ENCODE assay signal across 10 cellular contexts in genomic region chr10:35642793-35643114, GRCh38. TPM values are rescaled to one million over a fixed set of nuclear protein-coding genes. Genes with fewer than 3 reads are reported as not detected.
DNase-seq lines count a peak whose midpoint lies in the region; ATAC-seq, FAIRE-seq and TF ChIP-seq lines count a peak whose summit lies in the region.
"Had no signal": no experiment of that assay in that cellular context is flagged by ENCODE, and none has a peak within 500 bp of the region (broad histone marks: within the 10 kb centered on the region; RNA-seq: fewer than 3 reads in every experiment).

No MANE protein-coding gene starts in this region.

- H4K20me1 ChIP-seq in GM12878 (ENCODE audit: control insufficient read depth, insufficient read depth) (no peaks in the 10 kb centered on the region), HepG2 (ENCODE audit: insufficient read depth, low read length) (no peaks in the 10 kb centered on the region)

- SMC1A ChIA-PET in GM12878 (lab: Charles Lee; ENCODE audit: uncharacterized antibody, unreplicated experiment), result no interaction called here

- H3K9me3 ChIP-seq in GM12878 (replicated peaks; ENCODE audit: control insufficient read depth, insufficient read depth, low read length) (no peaks in the 10 kb centered on the region; the same call in 2 of the 3 replicates), HepG2 (ENCODE audit: low read length) (no peaks in the 10 kb centered on the region), subcutaneous abdominal adipose tissue (ENCODE audit: control insufficient read depth in 5 of 5, low read length in 5 of 5) (peaks cover 0 to 4% (median 0%) of the 10 kb centered on the region in 5 donors)

- in situ Hi-C loops in GM12878 (cut with MboI), result no loop called here
- in situ Hi-C loops in HepG2 (cut with HindIII; ENCODE audit: extremely low pct_ligation_motif_present, low pct_unique_long_range_greater_than_20kb), result loop anchor here (10.0 kb wide), 1 partner anchor 142 kb away; no protein-coding TSS in a partner anchor

- RAD21 ChIA-PET in GM12878 (lab: Charles Lee; ENCODE audit: unreplicated experiment), result no interaction called here

- H3K36me3 ChIP-seq in GM12878 (ENCODE audit: control insufficient read depth in 2 of 2, insufficient read depth in 2 of 2, low read length in 1 of 2) (no peaks in the 10 kb centered on the region), HepG2 (replicated peaks in 1 of 2; ENCODE audit: control insufficient read depth in 1 of 2, insufficient read depth in 2 of 2, low read length in 2 of 2) (no peaks in the 10 kb centered on the region), subcutaneous abdominal adipose tissue (ENCODE audit: control insufficient read depth in 5 of 5, insufficient read depth in 5 of 5, low read length in 5 of 5) (peaks cover 0 to 5% (median 0%) of the 10 kb centered on the region in 5 donors)

- H3K79me2 ChIP-seq in GM12878 (ENCODE audit: control insufficient read depth, insufficient read depth, low read length) (no peaks in the 10 kb centered on the region), HepG2 (ENCODE audit: insufficient read depth, low read length) (no peaks in the 10 kb centered on the region)

- no peak for TF ChIP-seq CTCF in GM12878 (IDR thresholded peaks at IDR 0.05 in 2 of 3, conservative IDR thresholded peaks at IDR 0.05 in 1 of 3; ENCODE audit: control insufficient read depth in 2 of 3, extremely low read depth in 1 of 3, insufficient read depth in 1 of 3, low read depth in 3 of 3, low read length in 3 of 3)
- TF ChIP-seq CTCF in HepG2 (CRISPR knock-in tag; IDR thresholded peaks at IDR 0.05), result no peak

- FAIRE-seq in GM12878 (lab: Jason Lieb, UNC) (no peak), HepG2 (lab: Jason Lieb, UNC) (no peak)

- H2AFZ ChIP-seq in GM12878 (ENCODE audit: control insufficient read depth, low read depth, low read length), result peak overlapping the region; percentile 15; the same call in 1 of the 2 replicates
- H2AFZ ChIP-seq in HepG2 (ENCODE audit: low read length), result no peak overlapping the region

- intact Hi-C loops in GM12878 (cut with micrococcal nuclease; ENCODE audit: unreplicated experiment) (no loop called here), HepG2 (cut with micrococcal nuclease; ENCODE audit: unreplicated experiment) (loop anchor here (2.0 to 5.0 kb wide), 2 partner anchors 45 to 138 kb away; no protein-coding TSS in a partner anchor)

- H3K27me3 ChIP-seq in GM12878 (replicated peaks in 1 of 2; ENCODE audit: control insufficient read depth in 2 of 2, insufficient read depth in 2 of 2, low read length in 1 of 2), result peaks cover 0 to 8% of the 10 kb centered on the region in 2 experiments
- H3K27me3 ChIP-seq in HepG2 (ENCODE audit: control insufficient read depth in 1 of 2, insufficient read depth in 2 of 2, low read length in 2 of 2), result peaks cover 6 to 30% of the 10 kb centered on the region in 2 experiments
- peaks cover 0 to 2% (median 0%) of the 10 kb centered on the region in 5 donors for H3K27me3 ChIP-seq in subcutaneous abdominal adipose tissue (ENCODE audit: control insufficient read depth in 5 of 5, insufficient read depth in 4 of 5, low read length in 5 of 5)

- ATAC-seq in GM12878, result no peak
- ATAC-seq in HepG2, result no peak
- no peak for ATAC-seq in GM21360 (IDR thresholded peaks at IDR 0.05; ENCODE audit: unreplicated experiment)
- no peak for ATAC-seq in GM18517 (IDR thresholded peaks at IDR 0.05; ENCODE audit: unreplicated experiment)
- no peak for ATAC-seq in HG02588 (IDR thresholded peaks at IDR 0.05; ENCODE audit: unreplicated experiment)

- CTCF ChIA-PET in GM12878 (lab: Yijun Ruan, JAX), result no interaction called here
- CTCF ChIA-PET in HepG2 (lab: Yijun Ruan, JAX; ENCODE audit: low intra/inter-chr PET ratio, low total read pairs), result no interaction called here

- BruUV-seq in GM12878 (replicated peaks; lab: Mats Ljungman, UMichigan), result no TSS peak
- no TSS peak for BruUV-seq in HepG2 (replicated peaks; lab: Mats Ljungman, UMichigan)

- H3K9ac ChIP-seq in GM12878 (ENCODE audit: control insufficient read depth, insufficient read depth, low read length), result no peak overlapping the region
- H3K9ac ChIP-seq in HepG2 (ENCODE audit: insufficient read depth, low read depth, low read length), result no peak overlapping the region
- H3K9ac ChIP-seq in subcutaneous abdominal adipose tissue (ENCODE audit: low read length in 5 of 5), result peak overlapping the region in 2 of 5 donors; percentile 62 to 66

- H3K4me2 ChIP-seq in GM12878 (ENCODE audit: control insufficient read depth, insufficient read depth) (peak overlapping the region; percentile 77), HepG2 (ENCODE audit: low read depth, low read length) (peak overlapping the region; percentile 78)

- TF ChIP-seq RAD21 in GM12878 (IDR thresholded peaks at IDR 0.05; ENCODE audit: insufficient read depth, low read depth, low read length), result no peak
- TF ChIP-seq RAD21 in HepG2 (CRISPR knock-in tag; IDR thresholded peaks at IDR 0.05), result no peak

- peak; percentile 44 for DNase-seq in NCI-H748 (lab: John Stamatoyannopoulos, UW; ENCODE audit: unreplicated experiment)
- no peak for DNase-seq in NCI-H748 treated with DMSO at 0.1 percent for 48 hours (lab: John Stamatoyannopoulos, UW)
- DNase-seq in GM12878 (ENCODE audit: low read depth, low spot score), result no peak
- DNase-seq in HepG2 (ENCODE audit: low spot score), result no peak

- H3K4me1 ChIP-seq in GM12878 (ENCODE audit: control insufficient read depth, insufficient read depth, low read length) (0 out of 2 replicates have a peak, but pooled peaks cover 3% of the 10 kb centered on the region), HepG2 (ENCODE audit: insufficient read depth, low read length) (peaks cover 20% of the 10 kb centered on the region), subcutaneous abdominal adipose tissue (ENCODE audit: control insufficient read depth in 5 of 5, insufficient read depth in 5 of 5, low read length in 5 of 5) (peaks cover 0 to 48% (median 43%) of the 10 kb centered on the region in 5 donors)

- TF ChIP-seq POLR2A in GM12878 (IDR thresholded peaks at IDR 0.05; ENCODE audit: low read depth, low read length) (no peak), HepG2 (IDR thresholded peaks at IDR 0.05; ENCODE audit: insufficient read depth in 1 of 2, low read depth in 2 of 2, low read length in 2 of 2) (no peak)

- POLR2A ChIA-PET in GM12878 (lab: Charles Lee), result no interaction called here
- POLR2A ChIA-PET in HepG2 (lab: Yijun Ruan, JAX), result no interaction called here

- H3K27ac ChIP-seq in GM12878 (ENCODE audit: control insufficient read depth, insufficient read depth) (no peak overlapping the region), HepG2 (ENCODE audit: extremely low read length, insufficient read depth, low read length) (no peak overlapping the region), subcutaneous abdominal adipose tissue (ENCODE audit: low read depth, low read length) (no peak overlapping the region)

- H3K4me3 ChIP-seq in GM12878, result peak overlapping the region; percentile 67; the same call in 1 of the 2 replicates
- H3K4me3 ChIP-seq in HepG2 (replicated peaks in 1 of 3; ENCODE audit: insufficient read depth in 1 of 3, low read depth in 2 of 3, low read length in 3 of 3), result peak overlapping the region in 2 of 3 experiments; percentile 51 to 68; a peak in 3 of 6 replicates
- peak overlapping the region; percentile 61 to 92 (median 86) for H3K4me3 ChIP-seq in subcutaneous abdominal adipose tissue (ENCODE audit: low read depth in 1 of 5, low read length in 5 of 5)

- TF ChIP-seq EP300 in GM12878 (IDR thresholded peaks at IDR 0.05; ENCODE audit: borderline replicate concordance in 1 of 2, control insufficient read depth in 1 of 2, low read depth in 2 of 2, low read length in 2 of 2) (no peak), HepG2 (IDR thresholded peaks at IDR 0.05; ENCODE audit: low read depth in 2 of 2, low read length in 2 of 2) (no peak), HepG2 (CRISPR knock-in tag; IDR thresholded peaks at IDR 0.05; ENCODE audit: borderline replicate concordance) (no peak)

- WGBS in GM12878 (ENCODE audit: insufficient coverage, insufficient replicate concordance, low lambda C conversion rate, missing lambda C conversion rate), result 6% methylated on average over 17 of the region's 17 CpGs
- 4% methylated on average over 5 of the region's 17 CpGs for WGBS in HepG2 (ENCODE audit: low lambda C conversion rate)

RNA-seq across cellular contexts. Expression of gene FZD8, which starts 0.7 kb away (rescaled TPM):
- not detected in 2 replicates for total RNA-seq in GM12878 (2013; cell fraction: nucleolus; rRNA removed)
- 0.44 and 0.51 TPM in 2 replicates for total RNA-seq in GM12878 (2014; rRNA removed)
- 0.09 TPM in 2 replicates for total RNA-seq in GM12878 (2014; rRNA removed; fragmentation: Illumina TruSeq; extraction: Trizol)
- 0.37 and 0.72 TPM in 2 replicates for total RNA-seq in GM12878 (2021)
- not detected for polyA plus RNA-seq in GM12878 (2011; ENCODE audit: low read depth)
- polyA plus RNA-seq in GM12878 (2011; rRNA removed), result 0.43 and 0.53 TPM in 2 replicates
- 0.55 and 0.85 TPM in 2 replicates for polyA plus RNA-seq in GM12878 (2011; cell fraction: cytosol; rRNA removed)
- polyA plus RNA-seq in GM12878 (2011; cell fraction: nucleus; rRNA removed), result 2.6 and 3.1 TPM in 2 replicates
- polyA plus RNA-seq in GM12878 (2012), result 0.08 and 0.12 TPM in 2 replicates
- 0.03 TPM in 1 of 2 replicates, not detected in the other for polyA plus RNA-seq in GM12878 (2014; fragmentation: Illumina TruSeq; extraction: Trizol)
- under 1 TPM in 1 of 2 experiments, not detected in 1; 0.04 TPM for polyA plus RNA-seq in GM12878 (2014; fragmentation: Nextera tagmentation; extraction: Ambion mirVana)
- polyA plus RNA-seq in GM12878 (2014; rRNA removed), result 0.08 and 0.10 TPM in 2 replicates
- polyA plus RNA-seq in GM12878 (2016; fragmentation: Nextera tagmentation; extraction: Ambion mirVana), result not detected
- 1.1 and 2.2 TPM in 2 replicates for polyA minus RNA-seq in GM12878 (2011; rRNA and poly(A)+ RNA removed)
- polyA minus RNA-seq in GM12878 (2011; cell fraction: cytosol; rRNA and poly(A)+ RNA removed), result 0.94 and 1.5 TPM in 2 replicates
- polyA minus RNA-seq in GM12878 (2011; cell fraction: nucleus; rRNA and poly(A)+ RNA removed), result 5.0 and 8.9 TPM in 2 replicates
- 0.07 TPM in 1 of 2 replicates, not detected in the other for total RNA-seq in HepG2 (2016; rRNA removed; fragmentation: Illumina TruSeq; extraction: Trizol)
- total RNA-seq in HepG2 (2016; cell fraction: cytosol; rRNA removed; fragmentation: Illumina TruSeq; extraction: Trizol; ENCODE audit: low read depth), result not detected in 2 replicates
- 0.09 TPM in 1 of 2 replicates, not detected in the other for total RNA-seq in HepG2 (2016; cell fraction: insoluble cytoplasmic fraction; rRNA removed; fragmentation: Illumina TruSeq; extraction: Trizol)
- 0.03 TPM in 2 replicates for total RNA-seq in HepG2 (2016; cell fraction: membrane; rRNA removed; fragmentation: Illumina TruSeq; extraction: Trizol)
- 0.09 and 0.16 TPM in 2 replicates for total RNA-seq in HepG2 (2016; cell fraction: nucleus; rRNA removed; fragmentation: Illumina TruSeq; extraction: Trizol)
- polyA plus RNA-seq in HepG2 (2011; rRNA removed), result 0.03 and 0.05 TPM in 2 replicates
- polyA plus RNA-seq in HepG2 (2011; cell fraction: cytosol; rRNA removed), result 0.01 TPM in 2 replicates
- polyA plus RNA-seq in HepG2 (2011; cell fraction: nucleus; rRNA removed), result 0.05 and 0.09 TPM in 2 replicates
- not detected in 2 replicates for polyA plus RNA-seq in HepG2 (2012)
- polyA plus RNA-seq in HepG2 (2016; cell fraction: cytosol; fragmentation: Illumina TruSeq; extraction: Trizol; ENCODE audit: low read depth), result not detected in 2 replicates
- polyA plus RNA-seq in HepG2 (2016; cell fraction: insoluble cytoplasmic fraction; fragmentation: Illumina TruSeq; extraction: Trizol; ENCODE audit: low read depth), result not detected in 2 replicates
- polyA plus RNA-seq in HepG2 (2016; cell fraction: membrane; fragmentation: Illumina TruSeq; extraction: Trizol; ENCODE audit: low read depth), result not detected in 2 replicates
- 0.21 TPM in 1 of 2 replicates, not detected in the other for polyA plus RNA-seq in HepG2 (2016; cell fraction: nucleus; fragmentation: Illumina TruSeq; extraction: Trizol; ENCODE audit: insufficient read depth, low read depth)
- 3.8 TPM in 1 of 2 replicates, not detected in the other for polyA minus RNA-seq in HepG2 (2011; rRNA and poly(A)+ RNA removed; ENCODE audit: low replicate concordance)
- 0.10 TPM in 1 of 2 replicates, not detected in the other for polyA minus RNA-seq in HepG2 (2011; cell fraction: cytosol; rRNA and poly(A)+ RNA removed)
- not detected in 2 replicates for polyA minus RNA-seq in HepG2 (2011; cell fraction: nucleus; rRNA and poly(A)+ RNA removed)

RNA-seq across cellular contexts. Expression of gene GJD4, which starts 37.6 kb away (rescaled TPM):
- total RNA-seq in GM12878 (2013; cell fraction: nucleolus; rRNA removed), result not detected in 2 replicates
- total RNA-seq in GM12878 (2014; rRNA removed), result not detected in 2 replicates
- not detected in 2 replicates for total RNA-seq in GM12878 (2014; rRNA removed; fragmentation: Illumina TruSeq; extraction: Trizol)
- total RNA-seq in GM12878 (2021), result not detected in 2 replicates
- not detected for polyA plus RNA-seq in GM12878 (2011; ENCODE audit: low read depth)
- polyA plus RNA-seq in GM12878 (2011; rRNA removed), result not detected in 2 replicates
- not detected in 2 replicates for polyA plus RNA-seq in GM12878 (2011; cell fraction: cytosol; rRNA removed)
- not detected in 2 replicates for polyA plus RNA-seq in GM12878 (2011; cell fraction: nucleus; rRNA removed)
- polyA plus RNA-seq in GM12878 (2012), result not detected in 2 replicates
- not detected in 2 replicates for polyA plus RNA-seq in GM12878 (2014; fragmentation: Illumina TruSeq; extraction: Trizol)
- not detected for polyA plus RNA-seq in GM12878 (2014; fragmentation: Nextera tagmentation; extraction: Ambion mirVana)
- polyA plus RNA-seq in GM12878 (2014; rRNA removed), result not detected in 2 replicates
- polyA plus RNA-seq in GM12878 (2016; fragmentation: Nextera tagmentation; extraction: Ambion mirVana), result not detected
- not detected in 2 replicates for polyA minus RNA-seq in GM12878 (2011; rRNA and poly(A)+ RNA removed)
- polyA minus RNA-seq in GM12878 (2011; cell fraction: cytosol; rRNA and poly(A)+ RNA removed), result not detected in 2 replicates
- not detected in 2 replicates for polyA minus RNA-seq in GM12878 (2011; cell fraction: nucleus; rRNA and poly(A)+ RNA removed)
- not detected in 2 replicates for total RNA-seq in HepG2 (2016; rRNA removed; fragmentation: Illumina TruSeq; extraction: Trizol)
- total RNA-seq in HepG2 (2016; cell fraction: cytosol; rRNA removed; fragmentation: Illumina TruSeq; extraction: Trizol; ENCODE audit: low read depth), result not detected in 2 replicates
- not detected in 2 replicates for total RNA-seq in HepG2 (2016; cell fraction: insoluble cytoplasmic fraction; rRNA removed; fragmentation: Illumina TruSeq; extraction: Trizol)
- not detected in 2 replicates for total RNA-seq in HepG2 (2016; cell fraction: membrane; rRNA removed; fragmentation: Illumina TruSeq; extraction: Trizol)
- not detected in 2 replicates for total RNA-seq in HepG2 (2016; cell fraction: nucleus; rRNA removed; fragmentation: Illumina TruSeq; extraction: Trizol)
- polyA plus RNA-seq in HepG2 (2011; rRNA removed), result not detected in 2 replicates
- polyA plus RNA-seq in HepG2 (2011; cell fraction: cytosol; rRNA removed), result not detected in 2 replicates
- polyA plus RNA-seq in HepG2 (2011; cell fraction: nucleus; rRNA removed), result not detected in 2 replicates
- not detected in 2 replicates for polyA plus RNA-seq in HepG2 (2012)
- not detected in 2 replicates for polyA plus RNA-seq in HepG2 (2016; cell fraction: cytosol; fragmentation: Illumina TruSeq; extraction: Trizol; ENCODE audit: low read depth)
- polyA plus RNA-seq in HepG2 (2016; cell fraction: insoluble cytoplasmic fraction; fragmentation: Illumina TruSeq; extraction: Trizol; ENCODE audit: low read depth), result not detected in 2 replicates
- polyA plus RNA-seq in HepG2 (2016; cell fraction: membrane; fragmentation: Illumina TruSeq; extraction: Trizol; ENCODE audit: low read depth), result not detected in 2 replicates
- not detected in 2 replicates for polyA plus RNA-seq in HepG2 (2016; cell fraction: nucleus; fragmentation: Illumina TruSeq; extraction: Trizol; ENCODE audit: insufficient read depth, low read depth)
- not detected in 2 replicates for polyA minus RNA-seq in HepG2 (2011; rRNA and poly(A)+ RNA removed; ENCODE audit: low replicate concordance)
- not detected in 2 replicates for polyA minus RNA-seq in HepG2 (2011; cell fraction: cytosol; rRNA and poly(A)+ RNA removed)
- polyA minus RNA-seq in HepG2 (2011; cell fraction: nucleus; rRNA and poly(A)+ RNA removed), result not detected in 2 replicates
- total RNA-seq: A172, lung microvascular endothelial cell had no signal
